9 cellular contexts compared by ENCODE assay signal in the genomic region with DNA sequence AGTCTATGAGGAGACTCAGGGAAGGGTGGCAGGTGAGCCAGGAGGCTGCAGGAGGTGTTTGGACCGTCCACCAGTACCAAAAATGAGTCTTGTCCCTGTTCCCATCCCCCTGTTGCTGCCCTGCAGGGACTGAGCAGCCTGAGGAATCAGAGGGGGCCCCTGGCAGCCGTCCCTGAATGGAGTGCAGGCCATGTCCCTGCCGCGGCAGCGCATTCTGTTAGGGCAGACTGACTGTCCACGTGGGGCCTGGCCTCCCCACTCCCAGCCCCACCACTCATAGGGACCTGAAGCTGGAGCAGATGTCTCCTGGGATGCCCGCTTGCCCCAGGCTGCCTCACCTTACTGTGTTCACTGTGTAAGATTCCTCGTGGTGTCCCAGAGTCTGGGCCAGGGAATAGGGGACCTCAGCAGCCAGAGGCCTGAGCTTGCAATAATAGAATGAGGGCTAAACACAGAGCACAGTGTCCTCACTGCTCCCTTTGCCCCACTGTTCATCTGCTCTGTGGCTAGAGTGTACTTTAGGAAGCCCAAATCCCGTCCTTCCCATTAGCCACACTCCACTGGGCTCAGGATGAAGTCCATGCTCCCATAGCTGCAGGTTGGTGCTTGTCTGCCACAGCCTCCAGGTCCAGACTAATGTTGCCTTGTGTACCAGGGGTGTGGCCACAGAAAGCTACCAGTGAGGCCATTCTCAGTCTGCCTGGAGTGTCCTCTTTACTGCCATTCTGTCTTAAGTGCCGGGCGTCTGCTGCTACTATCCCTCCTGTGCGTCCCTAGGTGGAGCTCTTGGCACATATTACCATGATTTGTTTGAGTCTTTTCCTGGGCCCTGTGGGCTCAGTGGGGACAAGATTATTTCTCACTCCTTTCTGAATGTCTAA.
DNase-seq lines count a peak whose midpoint lies in the region; ATAC-seq and TF ChIP-seq lines count a peak whose summit lies in the region.
"Had no signal": no experiment of that assay in that cellular context is flagged by ENCODE, and none has a peak within 500 bp of the region (broad histone marks: within the 10 kb centered on the region; RNA-seq: fewer than 3 reads in every experiment).

No MANE protein-coding gene starts in this region.

- H3K4me1 Mint-ChIP-seq in activated B cell treated with CpG ODN at 0.5 μM for 24 hours: peaks cover 10% of the 10 kb centered on the region
- H3K4me1 Mint-ChIP-seq in stimulated activated memory B cell treated with anti-CD40 and anti-IgM and Interleukin-4, amounts not matched to agents 10 μg/mL and 1 μg/mL and 100 μg/mL, for 72 hours: peaks cover 5% of the 10 kb centered on the region

- no peaks in the 10 kb centered on the region for H3K36me3 Mint-ChIP-seq in activated B cell treated with CpG ODN at 0.5 μM for 24 hours (ENCODE audit: low read depth)
- H3K36me3 Mint-ChIP-seq in stimulated activated memory B cell treated with anti-CD40 and anti-IgM and Interleukin-4, amounts not matched to agents 10 μg/mL and 1 μg/mL and 100 μg/mL, for 72 hours: peaks cover 18% of the 10 kb centered on the region

- H3K27me3 ChIP-seq in BE2C: no peaks in the 10 kb centered on the region

- intact Hi-C loops in activated B cell treated with CpG ODN at 0.5 μM for 24 hours (cut with micrococcal nuclease): loop anchor here (1.0 kb wide), 2 partner anchors 331 to 395 kb away; no protein-coding TSS in a partner anchor
- intact Hi-C loops in left ventricle myocardium superior (cut with micrococcal nuclease): no loop called here

- peaks cover 2% of the 10 kb centered on the region for H3K27me3 Mint-ChIP-seq in activated B cell treated with CpG ODN at 0.5 μM for 24 hours
- H3K27me3 Mint-ChIP-seq in stimulated activated memory B cell treated with anti-CD40 and anti-IgM and Interleukin-4, amounts not matched to agents 10 μg/mL and 1 μg/mL and 100 μg/mL, for 72 hours: no peaks in the 10 kb centered on the region

- no peaks in the 10 kb centered on the region; the same call in 1 of the 2 replicates for H3K4me1 ChIP-seq in BE2C

- H3K27ac ChIP-seq in coronary artery: no peak overlapping the region

- no peaks in the 10 kb centered on the region for H3K9me3 Mint-ChIP-seq in activated B cell treated with CpG ODN at 0.5 μM for 24 hours
- no peaks in the 10 kb centered on the region for H3K9me3 Mint-ChIP-seq in stimulated activated memory B cell treated with anti-CD40 and anti-IgM and Interleukin-4, amounts not matched to agents 10 μg/mL and 1 μg/mL and 100 μg/mL, for 72 hours
- H3K9me3 Mint-ChIP-seq: immature natural killer cell had no signal

- H3K9me3 ChIP-seq in BE2C: no peaks in the 10 kb centered on the region

- peak overlapping the region; percentile 32 for H3K4me3 ChIP-seq in BE2C (ENCODE audit: low read depth, low read length)
- no peak overlapping the region for H3K4me3 ChIP-seq in coronary artery

- no peak overlapping the region for H3K27ac Mint-ChIP-seq in activated B cell treated with CpG ODN at 0.5 μM for 24 hours
- no peak overlapping the region for H3K27ac Mint-ChIP-seq in stimulated activated memory B cell treated with anti-CD40 and anti-IgM and Interleukin-4, amounts not matched to agents 10 μg/mL and 1 μg/mL and 100 μg/mL, for 72 hours
- H3K27ac Mint-ChIP-seq: immature natural killer cell had no signal

- H3K4me3 Mint-ChIP-seq in activated B cell treated with CpG ODN at 0.5 μM for 24 hours: no peak overlapping the region
- H3K4me3 Mint-ChIP-seq in stimulated activated memory B cell treated with anti-CD40 and anti-IgM and Interleukin-4, amounts not matched to agents 10 μg/mL and 1 μg/mL and 100 μg/mL, for 72 hours: no peak overlapping the region
- H3K4me3 Mint-ChIP-seq: immature natural killer cell had no signal

- peak; percentile 62 for ATAC-seq in activated B cell treated with CpG ODN at 0.5 μM for 24 hours (ENCODE audit: low read depth)
- ATAC-seq in left ventricle myocardium superior: peak; percentile 93
- ATAC-seq in stimulated activated memory B cell treated with anti-CD40 and anti-IgM and Interleukin-4, amounts not matched to agents 10 μg/mL and 1 μg/mL and 100 μg/mL, for 72 hours: peak; percentile 66
- no peak for ATAC-seq in HG02852 (IDR thresholded peaks at IDR 0.05; ENCODE audit: unreplicated experiment)

- TF ChIP-seq CTCF in BE2C (IDR thresholded peaks at IDR 0.05; ENCODE audit: low read depth, low read length) (peak; percentile 86), GM20000 (IDR thresholded peaks at IDR 0.05; ENCODE audit: extremely low read depth, missing control alignments) (peak; percentile 61), activated B cell treated with CpG ODN at 0.5 μM for 24 hours (IDR thresholded peaks at IDR 0.05) (no peak), coronary artery (IDR thresholded peaks at IDR 0.05) (no peak)

- POLR2A ChIA-PET in activated B cell treated with CpG ODN at 0.5 μM for 24 hours (lab: Charles Lee): interaction anchor here (0.5 kb wide), 1 partner anchor 392 kb away, joined by 3 read pairs; no protein-coding TSS in a partner anchor

- CTCF ChIA-PET in activated B cell treated with CpG ODN at 0.5 μM for 24 hours (lab: Charles Lee): interaction anchor here (0.6 to 1.2 kb wide), 4 partner anchors 23 to 620 kb away, joined by 3 to 6 read pairs (median 3); partner anchors contain the start of genes BBS4 and HIGD2B

- H3K36me3 ChIP-seq in BE2C: no peaks in the 10 kb centered on the region

- DNase-seq in BE2C: peak; percentile 69
- peak; percentile 60 for DNase-seq in GM20000 (ENCODE audit: low spot score)
- DNase-seq in NCI-H2171 (lab: John Stamatoyannopoulos, UW): peak; percentile 43
- no peak for DNase-seq in activated B cell treated with CpG ODN at 0.5 μM for 24 hours
- no peak for DNase-seq in left ventricle myocardium superior
- DNase-seq in coronary artery (ENCODE audit: low spot score): no peak

Comparison
In these comparisons a context has a peak if more than half of its experiments do, and no peak if none do; other contexts are left out.
1. DNase-seq: peak in BE2C (single experiment), GM20000 (single experiment) and NCI-H2171 (single experiment); none in activated B cell treated with CpG ODN at 0.5 μM for 24 hours (single experiment), left ventricle myocardium superior (single experiment) and coronary artery (single experiment).
2. CTCF ChIP-seq: peak in BE2C (single experiment) and GM20000 (single experiment); none in activated B cell treated with CpG ODN at 0.5 μM for 24 hours (single experiment) and coronary artery (single experiment).